In genomic region chr11:23151819-23152218, GRCh38 we compare ENCODE assay signal across 14 cellular contexts.
DNase-seq lines count a peak whose midpoint lies in the region; ATAC-seq and TF ChIP-seq lines count a peak whose summit lies in the region.
"Had no signal": no experiment of that assay in that cellular context is flagged by ENCODE, and none has a peak within 500 bp of the region (broad histone marks: within the 10 kb centered on the region; RNA-seq: fewer than 3 reads in every experiment).

No MANE protein-coding gene starts in this region.

- H3K4me3 ChIP-seq in fibroblast of pulmonary artery (replicated peaks; ENCODE audit: low read depth, low read length), result no peak overlapping the region
- H3K4me3 ChIP-seq: GM23248, K562 had no signal

- in situ Hi-C loops in ACHN (cut with HindIII; ENCODE audit: low pct_ligation_motif_present, low pct_unique_long_range_greater_than_20kb, low sequenced_read_pairs), result no loop called here

- TF ChIP-seq CTCF in fibroblast of pulmonary artery (IDR thresholded peaks at IDR 0.05; ENCODE audit: low read length, missing control alignments), result no peak

- DNase-seq in LHCN-M2 (ENCODE audit: low read depth) (peak; percentile 2), amniotic epithelial cell (ENCODE audit: low read depth) (peak; percentile 7), fibroblast of pulmonary artery (ENCODE audit: low read depth) (peak; percentile 1), ACHN (no peak), NCI-H2081 (lab: John Stamatoyannopoulos, UW) (no peak)
- DNase-seq: C1 segment of cervical spinal cord; Calu3; CD4-positive, alpha-beta T cell; DMS 273 treated with DMSO at 0.1 percent for 48 hours; GM23248 had no signal

- ATAC-seq in GM19397 (IDR thresholded peaks at IDR 0.05; ENCODE audit: unreplicated experiment) (no peak), GM18873 (IDR thresholded peaks at IDR 0.05; ENCODE audit: low FRiP score, unreplicated experiment) (no peak)
- ATAC-seq: HCT116, K562 had no signal

Comparison
In these comparisons a context has a peak if more than half of its experiments do, and no peak if none do; other contexts are left out.
1. DNase-seq: peak in LHCN-M2 (single experiment), amniotic epithelial cell (single experiment) and fibroblast of pulmonary artery (single experiment); none in ACHN (single experiment) and NCI-H2081 (0 of 2).